In genomic region chr1:32242341-32242851, GRCh38 we compare ENCODE assay signal across 8 cellular contexts. TPM values are rescaled to one million over a fixed set of nuclear protein-coding genes. Genes with fewer than 3 reads are reported as not detected.
DNase-seq lines count a peak whose midpoint lies in the region; ATAC-seq and TF ChIP-seq lines count a peak whose summit lies in the region.

No MANE protein-coding gene starts in this region.

- H3K4me3 Mint-ChIP-seq in Caco-2 (ENCODE audit: unreplicated experiment) (peak overlapping the region; percentile 79), nephron progenitor cell (peak overlapping the region; percentile 65)

- no TSS peak for BruUV-seq in Caco-2 (replicated peaks; lab: Mats Ljungman, UMichigan)

- H3K9me3 Mint-ChIP-seq in Caco-2 (ENCODE audit: unreplicated experiment) (no peaks in the 10 kb centered on the region), nephron progenitor cell (no peaks in the 10 kb centered on the region)

- intact Hi-C loops in Caco-2 (cut with micrococcal nuclease; ENCODE audit: unreplicated experiment) (loop anchor here (5.0 kb wide), 1 partner anchor 80 kb away; no protein-coding TSS in a partner anchor), dorsolateral prefrontal cortex (cut with DNase I) (loop anchor here (2.0 to 5.0 kb wide), 3 partner anchors 95 to 120 kb away; partner anchors contain the start of genes FAM229A (in 2 of the 2), TSSK3 (in 2 of the 2) and MARCKSL1 (in 1 of the 2))

- H3K36me3 Mint-ChIP-seq in Caco-2 (ENCODE audit: insufficient read depth, unreplicated experiment) (no peaks in the 10 kb centered on the region), nephron progenitor cell (ENCODE audit: low read depth) (no peaks in the 10 kb centered on the region)

- H3K27ac Mint-ChIP-seq in Caco-2 (ENCODE audit: unreplicated experiment) (no peak overlapping the region), nephron progenitor cell (no peak overlapping the region)

- H3K27me3 Mint-ChIP-seq in Caco-2 (ENCODE audit: insufficient read depth, unreplicated experiment) (no peaks in the 10 kb centered on the region), nephron progenitor cell (ENCODE audit: low read depth, poor library complexity) (peaks cover 9% of the 10 kb centered on the region)

- H3K27me3 ChIP-seq in Caco-2 (replicated peaks; ENCODE audit: control insufficient read depth, insufficient read depth, low read length) (no peaks in the 10 kb centered on the region), dorsolateral prefrontal cortex (no peaks in the 10 kb centered on the region)

- H3K4me3 ChIP-seq in Caco-2 (ENCODE audit: low read depth, low read length), result no peak overlapping the region
- peak overlapping the region in 20 of 59 donors; percentile 2 to 46 (median 20) for H3K4me3 ChIP-seq in dorsolateral prefrontal cortex

- TF ChIP-seq CTCF in Caco-2 (IDR thresholded peaks at IDR 0.05; ENCODE audit: insufficient read depth in 1 of 2, low read depth in 1 of 2, low read length in 1 of 2, severe bottlenecking in 1 of 2, unreplicated experiment in 1 of 2) (no peak), dorsolateral prefrontal cortex (IDR thresholded peaks at IDR 0.05 in 54 of 56, conservative IDR thresholded peaks at IDR 0.05 in 2 of 56; ENCODE audit: low read depth in 1 of 56, partially characterized antibody in 56 of 56) (peak in 40 of 56 donors; percentile 7 to 58 (median 32)), nephron progenitor cell (IDR thresholded peaks at IDR 0.05) (no peak)

- POLR2A ChIA-PET in Caco-2 (lab: Charles Lee), result no interaction called here

- H3K27ac ChIP-seq in dorsolateral prefrontal cortex, result peak overlapping the region in 41 of 59 donors; percentile 4 to 78 (median 46)

- no peaks in the 10 kb centered on the region for H3K4me1 Mint-ChIP-seq in Caco-2 (ENCODE audit: low read depth, unreplicated experiment)
- H3K4me1 Mint-ChIP-seq in nephron progenitor cell, result peaks cover 47% of the 10 kb centered on the region

- ATAC-seq in HG03520 (IDR thresholded peaks at IDR 0.05; ENCODE audit: unreplicated experiment) (no peak), HG02981 (IDR thresholded peaks at IDR 0.05; ENCODE audit: unreplicated experiment) (no peak)

- no peaks in the 10 kb centered on the region for H3K36me3 ChIP-seq in Caco-2 (ENCODE audit: control insufficient read depth, insufficient read depth, low read length)

- no peaks in the 10 kb centered on the region for H3K4me1 ChIP-seq in Caco-2

- CTCF ChIA-PET in Caco-2 (lab: Charles Lee), result interaction anchor here (0.6 to 2.4 kb wide), 2 partner anchors 26 to 278 kb away, joined by 3 to 11 read pairs; no protein-coding TSS in a partner anchor

- H3K9me3 ChIP-seq in Caco-2, result no peaks in the 10 kb centered on the region

- DNase-seq in Caco-2 (no peak), M059J (ENCODE audit: low read depth) (peak; percentile 28), dorsolateral prefrontal cortex (peak in 7 of 10 donors; percentile 47 to 68 (median 56)), nephron progenitor cell (peak; percentile 32)
- no peak for DNase-seq in stimulated activated CD8-positive, alpha-beta memory T cell treated with anti-CD3 and anti-CD28 coated beads, Interleukin-4, amount 100 ng/mL, for 48 hours
- DNase-seq in activated CD4-positive, alpha-beta T cell treated with anti-CD3 and anti-CD28 coated beads for 48 hours, result no peak

RNA-seq across cellular contexts. Expression of gene FAM167B, which starts 4.6 kb away (rescaled TPM):
- total RNA-seq in Caco-2 (2022), result 0.34 and 0.70 TPM in 2 replicates
- 0.20 and 1.4 TPM in 2 replicates for total RNA-seq in M059J (2014; rRNA removed; shearing (Covaris generic))
- total RNA-seq in dorsolateral prefrontal cortex, result 1 to 10 TPM in 82 of 120 experiments, under 1 TPM in 21, not detected in 17; 0.54 to 8.7 (median 1.7) TPM

RNA-seq across cellular contexts. Expression of gene LCK, which starts 8.7 kb away (rescaled TPM):
- total RNA-seq in Caco-2 (2022), result 0.39 TPM in 1 of 2 replicates, not detected in the other
- 0.12 TPM in 1 of 2 replicates, not detected in the other for total RNA-seq in M059J (2014; rRNA removed; shearing (Covaris generic))
- 1 to 10 TPM in 5 of 120 experiments, under 1 TPM in 24, not detected in 91; 0.19 to 2.1 (median 0.52) TPM for total RNA-seq in dorsolateral prefrontal cortex

RNA-seq across cellular contexts. Expression of gene EIF3I, which starts 20.2 kb away (rescaled TPM):
- total RNA-seq in Caco-2 (2022), result 128 and 153 TPM in 2 replicates
- total RNA-seq in M059J (2014; rRNA removed; shearing (Covaris generic)), result 517 and 553 TPM in 2 replicates
- total RNA-seq in dorsolateral prefrontal cortex, result 100 to 1,000 TPM in 37 of 120 experiments, 10 to 100 TPM in 83; 71.7 to 128 (median 95.7) TPM

RNA-seq across cellular contexts. Expression of gene TMEM234, which starts 20.2 kb away (rescaled TPM):
- total RNA-seq in Caco-2 (2022), result 11.5 and 12.0 TPM in 2 replicates
- 12.0 and 12.3 TPM in 2 replicates for total RNA-seq in M059J (2014; rRNA removed; shearing (Covaris generic))
- 10 to 100 TPM; 16.0 to 39.7 (median 25.8) TPM for total RNA-seq in dorsolateral prefrontal cortex

RNA-seq across cellular contexts. Expression of gene DCDC2B, which starts 33.5 kb away (rescaled TPM):
- total RNA-seq in Caco-2 (2022) (not detected in 2 replicates), dorsolateral prefrontal cortex (under 1 TPM in 2 of 120 experiments, not detected in 118; 0.35 to 0.43 TPM)
- not detected in 2 replicates for total RNA-seq in M059J (2014; rRNA removed; shearing (Covaris generic))

Comparison
In these comparisons a context has a peak if more than half of its experiments do, and no peak if none do; other contexts are left out.
1. DNase-seq: peak in M059J (single experiment), dorsolateral prefrontal cortex (7 of 10) and nephron progenitor cell (single experiment); none in Caco-2 (0 of 2), stimulated activated CD8-positive, alpha-beta memory T cell treated with anti-CD3 and anti-CD28 coated beads, Interleukin-4, amount 100 ng/mL, for 48 hours (single experiment) and activated CD4-positive, alpha-beta T cell treated with anti-CD3 and anti-CD28 coated beads for 48 hours (single experiment).
2. CTCF ChIP-seq: peak in dorsolateral prefrontal cortex (40 of 56); none in Caco-2 (0 of 2) and nephron progenitor cell (single experiment).